1 cellular context compared by ENCODE assay signal in the genomic region with DNA sequence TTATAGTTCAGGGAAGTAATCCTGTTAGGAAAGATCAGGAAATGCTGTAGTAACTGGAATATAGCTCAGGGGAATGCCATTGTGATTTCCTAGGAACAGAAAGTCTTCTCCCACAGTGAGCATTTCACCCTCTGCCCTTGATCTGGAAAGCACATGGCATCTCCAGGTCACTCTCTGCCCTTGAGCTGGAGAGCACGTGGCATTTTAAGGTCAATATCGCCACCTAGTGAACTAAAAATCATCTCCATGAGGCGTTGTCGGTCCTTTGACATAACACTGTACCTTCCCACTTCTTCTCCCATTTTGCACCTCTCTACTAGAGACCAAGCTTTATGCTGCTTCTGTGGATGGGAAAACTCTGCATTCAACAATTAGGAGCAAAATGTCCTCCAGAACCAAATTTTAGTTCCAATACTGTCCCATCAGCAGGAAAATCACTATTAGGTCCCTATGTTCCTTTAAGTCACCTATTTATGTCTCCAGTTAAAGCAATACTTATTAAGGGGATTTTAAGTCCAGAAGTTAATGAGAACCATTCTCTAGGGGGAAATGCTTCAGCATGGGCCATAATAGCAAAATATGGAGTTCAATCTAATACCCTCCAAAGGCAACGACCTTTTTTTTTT.
TF ChIP-seq lines count a peak whose summit lies in the region.

No MANE protein-coding gene starts in this region.

TF ChIP-seq in K562, 482 proteins besides CTCF, POLR2A, EP300 and RAD21 (continued from another document and continues in another):
- TF ChIP-seq PREB (CRISPR knock-in tag; IDR thresholded peaks at IDR 0.05) (no peak), MBD2 (IDR thresholded peaks at IDR 0.05; ENCODE audit: borderline replicate concordance, low read depth) (no peak), PRPF4 (IDR thresholded peaks at IDR 0.05; ENCODE audit: insufficient read depth, low read depth, low read length, poor library complexity, severe bottlenecking) (no peak), ZNF444 (CRISPR knock-in tag; IDR thresholded peaks at IDR 0.05) (no peak), PML (IDR thresholded peaks at IDR 0.05; ENCODE audit: low read length) (no peak), JUND (IDR thresholded peaks at IDR 0.05; ENCODE audit: borderline replicate concordance, low read depth, low read length) (no peak), JUND (tag; IDR thresholded peaks at IDR 0.05; ENCODE audit: borderline replicate concordance, low read depth, low read length) (no peak; the same call in 2 of the 3 replicates), MAFG (tag; conservative IDR thresholded peaks at IDR 0.05) (no peak), TBL1XR1 (IDR thresholded peaks at IDR 0.05; ENCODE audit: low read length in 2 of 2) (no peak), KLF6 (CRISPR knock-in tag; IDR thresholded peaks at IDR 0.05; ENCODE audit: borderline replicate concordance) (no peak), DNMT1 (IDR thresholded peaks at IDR 0.05) (no peak), NRF1 (conservative IDR thresholded peaks at IDR 0.05 in 1 of 2, IDR thresholded peaks at IDR 0.05 in 1 of 2) (no peak), FOS (IDR thresholded peaks at IDR 0.05; ENCODE audit: extremely low read depth, insufficient read length) (no peak), POLR2AphosphoS2 (IDR thresholded peaks at IDR 0.05; ENCODE audit: low read length) (no peak), ZNF512 (tag; IDR thresholded peaks at IDR 0.05) (no peak), TAF15 (IDR thresholded peaks at IDR 0.05; ENCODE audit: low read depth, low read length) (no peak), TBP (optimal IDR thresholded peaks at IDR 0.05; ENCODE audit: low read depth, low read length) (no peak), TEAD4 (IDR thresholded peaks at IDR 0.05; ENCODE audit: low read length) (no peak), TEAD4 (CRISPR knock-in tag; IDR thresholded peaks at IDR 0.05; ENCODE audit: borderline replicate concordance) (no peak), ZNF609 (CRISPR knock-in tag; IDR thresholded peaks at IDR 0.05; ENCODE audit: borderline replicate concordance) (no peak), TSC22D4 (tag; IDR thresholded peaks at IDR 0.05) (no peak), NFE2 (IDR thresholded peaks at IDR 0.05; ENCODE audit: low read depth) (no peak), TAF9B (IDR thresholded peaks at IDR 0.05; ENCODE audit: partially characterized antibody) (no peak), MTA3 (IDR thresholded peaks at IDR 0.05; ENCODE audit: borderline replicate concordance) (peak; percentile 49; the same call in 1 of the 2 replicates), USF1 (CRISPR knock-in tag; IDR thresholded peaks at IDR 0.05) (peak; percentile 72), ZNF780A (CRISPR knock-in tag; IDR thresholded peaks at IDR 0.05) (no peak), CSDE1 (IDR thresholded peaks at IDR 0.05) (no peak), L3MBTL2 (IDR thresholded peaks at IDR 0.05) (peak; percentile 89), ESRRA (IDR thresholded peaks at IDR 0.05; ENCODE audit: borderline replicate concordance, low read depth) (peak; percentile 98), MEF2D (tag; conservative IDR thresholded peaks at IDR 0.05; ENCODE audit: low read depth) (no peak), ZNF408 (CRISPR knock-in tag; IDR thresholded peaks at IDR 0.05; ENCODE audit: low read depth) (no peak), ETV6 (IDR thresholded peaks at IDR 0.05; ENCODE audit: borderline replicate concordance in 1 of 2, low read depth in 2 of 2, low read length in 1 of 2) (no peak), ETV6 (CRISPR knock-in tag; IDR thresholded peaks at IDR 0.05; ENCODE audit: borderline replicate concordance) (0 out of 2 replicates have a peak, but pooled peaks have one; percentile 23)
- TF ChIP-seq, protein P1, sequence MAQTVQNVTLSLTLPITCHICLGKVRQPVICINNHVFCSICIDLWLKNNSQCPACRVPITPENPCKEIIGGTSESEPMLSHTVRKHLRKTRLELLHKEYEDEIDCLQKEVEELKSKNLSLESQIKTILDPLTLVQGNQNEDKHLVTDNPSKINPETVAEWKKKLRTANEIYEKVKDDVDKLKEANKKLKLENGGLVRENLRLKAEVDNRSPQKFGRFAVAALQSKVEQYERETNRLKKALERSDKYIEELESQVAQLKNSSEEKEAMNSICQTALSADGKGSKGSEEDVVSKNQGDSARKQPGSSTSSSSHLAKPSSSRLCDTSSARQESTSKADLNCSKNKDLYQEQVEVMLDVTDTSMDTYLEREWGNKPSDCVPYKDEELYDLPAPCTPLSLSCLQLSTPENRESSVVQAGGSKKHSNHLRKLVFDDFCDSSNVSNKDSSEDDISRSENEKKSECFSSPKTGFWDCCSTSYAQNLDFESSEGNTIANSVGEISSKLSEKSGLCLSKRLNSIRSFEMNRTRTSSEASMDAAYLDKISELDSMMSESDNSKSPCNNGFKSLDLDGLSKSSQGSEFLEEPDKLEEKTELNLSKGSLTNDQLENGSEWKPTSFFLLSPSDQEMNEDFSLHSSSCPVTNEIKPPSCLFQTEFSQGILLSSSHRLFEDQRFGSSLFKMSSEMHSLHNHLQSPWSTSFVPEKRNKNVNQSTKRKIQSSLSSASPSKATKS (CRISPR knock-in tag; IDR thresholded peaks at IDR 0.05): no peak
- TF ChIP-seq, protein P2, sequence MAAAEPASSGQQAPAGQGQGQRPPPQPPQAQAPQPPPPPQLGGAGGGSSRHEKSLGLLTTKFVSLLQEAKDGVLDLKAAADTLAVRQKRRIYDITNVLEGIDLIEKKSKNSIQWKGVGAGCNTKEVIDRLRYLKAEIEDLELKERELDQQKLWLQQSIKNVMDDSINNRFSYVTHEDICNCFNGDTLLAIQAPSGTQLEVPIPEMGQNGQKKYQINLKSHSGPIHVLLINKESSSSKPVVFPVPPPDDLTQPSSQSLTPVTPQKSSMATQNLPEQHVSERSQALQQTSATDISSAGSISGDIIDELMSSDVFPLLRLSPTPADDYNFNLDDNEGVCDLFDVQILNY (CRISPR knock-in tag; IDR thresholded peaks at IDR 0.05): no peak
- TF ChIP-seq, protein P3, sequence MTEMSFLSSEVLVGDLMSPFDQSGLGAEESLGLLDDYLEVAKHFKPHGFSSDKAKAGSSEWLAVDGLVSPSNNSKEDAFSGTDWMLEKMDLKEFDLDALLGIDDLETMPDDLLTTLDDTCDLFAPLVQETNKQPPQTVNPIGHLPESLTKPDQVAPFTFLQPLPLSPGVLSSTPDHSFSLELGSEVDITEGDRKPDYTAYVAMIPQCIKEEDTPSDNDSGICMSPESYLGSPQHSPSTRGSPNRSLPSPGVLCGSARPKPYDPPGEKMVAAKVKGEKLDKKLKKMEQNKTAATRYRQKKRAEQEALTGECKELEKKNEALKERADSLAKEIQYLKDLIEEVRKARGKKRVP (CRISPR knock-in tag; IDR thresholded peaks at IDR 0.05): no peak
- TF ChIP-seq, protein P4, sequence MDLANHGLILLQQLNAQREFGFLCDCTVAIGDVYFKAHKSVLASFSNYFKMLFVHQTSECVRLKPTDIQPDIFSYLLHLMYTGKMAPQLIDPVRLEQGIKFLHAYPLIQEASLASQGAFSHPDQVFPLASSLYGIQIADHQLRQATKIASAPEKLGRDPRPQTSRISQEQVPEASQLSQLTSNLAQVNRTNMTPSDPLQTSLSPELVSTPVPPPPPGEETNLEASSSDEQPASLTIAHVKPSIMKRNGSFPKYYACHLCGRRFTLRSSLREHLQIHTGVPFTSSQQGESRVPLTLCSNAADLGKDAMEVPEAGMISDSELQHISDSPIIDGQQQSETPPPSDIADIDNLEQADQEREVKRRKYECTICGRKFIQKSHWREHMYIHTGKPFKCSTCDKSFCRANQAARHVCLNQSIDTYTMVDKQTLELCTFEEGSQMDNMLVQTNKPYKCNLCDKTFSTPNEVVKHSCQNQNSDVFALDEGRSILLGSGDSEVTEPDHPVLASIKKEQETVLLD (IDR thresholded peaks at IDR 0.05): no peak
- TF ChIP-seq, protein P5, sequence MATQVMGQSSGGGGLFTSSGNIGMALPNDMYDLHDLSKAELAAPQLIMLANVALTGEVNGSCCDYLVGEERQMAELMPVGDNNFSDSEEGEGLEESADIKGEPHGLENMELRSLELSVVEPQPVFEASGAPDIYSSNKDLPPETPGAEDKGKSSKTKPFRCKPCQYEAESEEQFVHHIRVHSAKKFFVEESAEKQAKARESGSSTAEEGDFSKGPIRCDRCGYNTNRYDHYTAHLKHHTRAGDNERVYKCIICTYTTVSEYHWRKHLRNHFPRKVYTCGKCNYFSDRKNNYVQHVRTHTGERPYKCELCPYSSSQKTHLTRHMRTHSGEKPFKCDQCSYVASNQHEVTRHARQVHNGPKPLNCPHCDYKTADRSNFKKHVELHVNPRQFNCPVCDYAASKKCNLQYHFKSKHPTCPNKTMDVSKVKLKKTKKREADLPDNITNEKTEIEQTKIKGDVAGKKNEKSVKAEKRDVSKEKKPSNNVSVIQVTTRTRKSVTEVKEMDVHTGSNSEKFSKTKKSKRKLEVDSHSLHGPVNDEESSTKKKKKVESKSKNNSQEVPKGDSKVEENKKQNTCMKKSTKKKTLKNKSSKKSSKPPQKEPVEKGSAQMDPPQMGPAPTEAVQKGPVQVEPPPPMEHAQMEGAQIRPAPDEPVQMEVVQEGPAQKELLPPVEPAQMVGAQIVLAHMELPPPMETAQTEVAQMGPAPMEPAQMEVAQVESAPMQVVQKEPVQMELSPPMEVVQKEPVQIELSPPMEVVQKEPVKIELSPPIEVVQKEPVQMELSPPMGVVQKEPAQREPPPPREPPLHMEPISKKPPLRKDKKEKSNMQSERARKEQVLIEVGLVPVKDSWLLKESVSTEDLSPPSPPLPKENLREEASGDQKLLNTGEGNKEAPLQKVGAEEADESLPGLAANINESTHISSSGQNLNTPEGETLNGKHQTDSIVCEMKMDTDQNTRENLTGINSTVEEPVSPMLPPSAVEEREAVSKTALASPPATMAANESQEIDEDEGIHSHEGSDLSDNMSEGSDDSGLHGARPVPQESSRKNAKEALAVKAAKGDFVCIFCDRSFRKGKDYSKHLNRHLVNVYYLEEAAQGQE (CRISPR knock-in tag; IDR thresholded peaks at IDR 0.05; ENCODE audit: low read depth): no peak
- TF ChIP-seq, protein P6, sequence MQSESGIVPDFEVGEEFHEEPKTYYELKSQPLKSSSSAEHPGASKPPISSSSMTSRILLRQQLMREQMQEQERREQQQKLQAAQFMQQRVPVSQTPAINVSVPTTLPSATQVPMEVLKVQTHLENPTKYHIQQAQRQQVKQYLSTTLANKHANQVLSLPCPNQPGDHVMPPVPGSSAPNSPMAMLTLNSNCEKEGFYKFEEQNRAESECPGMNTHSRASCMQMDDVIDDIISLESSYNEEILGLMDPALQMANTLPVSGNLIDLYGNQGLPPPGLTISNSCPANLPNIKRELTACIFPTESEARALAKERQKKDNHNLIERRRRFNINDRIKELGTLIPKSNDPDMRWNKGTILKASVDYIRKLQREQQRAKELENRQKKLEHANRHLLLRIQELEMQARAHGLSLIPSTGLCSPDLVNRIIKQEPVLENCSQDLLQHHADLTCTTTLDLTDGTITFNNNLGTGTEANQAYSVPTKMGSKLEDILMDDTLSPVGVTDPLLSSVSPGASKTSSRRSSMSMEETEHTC (IDR thresholded peaks at IDR 0.05): 0 out of 2 replicates have a peak, but pooled peaks have one; percentile 40
